8 cellular contexts compared by ENCODE assay signal in the genomic region with DNA sequence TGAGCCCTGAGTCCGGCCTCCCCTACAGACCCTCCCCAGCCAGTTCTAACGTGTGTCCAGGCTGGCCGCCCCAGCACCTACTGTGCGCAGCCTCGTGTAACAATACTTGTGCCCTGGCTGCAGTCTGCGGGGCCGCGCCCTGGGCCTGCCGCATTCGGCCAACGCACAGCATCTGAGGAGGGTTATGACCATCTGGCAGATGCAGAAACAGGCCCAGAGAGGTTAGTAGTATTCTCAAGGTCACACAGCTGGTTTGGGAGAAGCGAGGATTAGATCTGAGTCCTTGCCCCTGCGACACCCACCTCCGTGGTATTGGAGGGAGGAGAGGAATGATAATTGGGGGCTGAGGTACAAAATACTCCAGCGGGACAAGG. TPM values are rescaled to one million over a fixed set of nuclear protein-coding genes. Genes with fewer than 3 reads are reported as not detected.
DNase-seq lines count a peak whose midpoint lies in the region; ATAC-seq and TF ChIP-seq lines count a peak whose summit lies in the region.

No MANE protein-coding gene starts in this region.

- no peak for TF ChIP-seq EP300 in ovary (IDR thresholded peaks at IDR 0.05)

- intact Hi-C loops in ovary (cut with DNase I), result loop anchor here in 2 of 4 donors (2.0 to 10.0 kb wide), 3 partner anchors 33 to 138 kb away; partner anchors contain the start of genes C16orf86 (in 2 of the 2), ENKD1 (in 2 of the 2), ACD (in 1 of the 2) and CTCF (in 1 of the 2)

- H3K9me2 ChIP-seq in SU-DHL-6 (replicated peaks; ENCODE audit: insufficient read depth, low read length), result no peaks in the 10 kb centered on the region

- TF ChIP-seq POLR2A in ovary (IDR thresholded peaks at IDR 0.05), result no peak

- DNase-seq in fibroblast of mammary gland (ENCODE audit: low read depth) (peak; percentile 36), ovary (peak in 1 of 5 donors; percentile 55), GM10266 (ENCODE audit: extremely low spot score) (no peak), NCI-H2107 (lab: John Stamatoyannopoulos, UW) (no peak), NCI-H510A (lab: John Stamatoyannopoulos, UW) (no peak)

- ATAC-seq in GM18498 (IDR thresholded peaks at IDR 0.05; ENCODE audit: unreplicated experiment) (peak; percentile 16), HG03460 (IDR thresholded peaks at IDR 0.05; ENCODE audit: unreplicated experiment) (no peak)

- TF ChIP-seq CTCF in SU-DHL-6 (IDR thresholded peaks at IDR 0.05; ENCODE audit: insufficient read depth, low read length, poor library complexity, severe bottlenecking), result no peak
- no peak for TF ChIP-seq CTCF in fibroblast of mammary gland (conservative IDR thresholded peaks at IDR 0.05; ENCODE audit: control insufficient read depth, insufficient read depth, low read depth, low read length)
- TF ChIP-seq CTCF in ovary (IDR thresholded peaks at IDR 0.05), result no peak
- TF ChIP-seq CTCF in GM10266 (IDR thresholded peaks at IDR 0.05; ENCODE audit: control insufficient read depth, insufficient read depth, low read depth, missing control alignments), result no peak

- no peaks in the 10 kb centered on the region for H3K36me3 ChIP-seq in SU-DHL-6 (ENCODE audit: low read length)
- no peaks in the 10 kb centered on the region for H3K36me3 ChIP-seq in ovary

- no peaks in the 10 kb centered on the region for H3K27me3 ChIP-seq in SU-DHL-6 (ENCODE audit: low read length)
- H3K27me3 ChIP-seq in ovary, result no peaks in the 10 kb centered on the region

- no peak overlapping the region for H2AFZ ChIP-seq in SU-DHL-6 (ENCODE audit: low read depth, low read length, severe bottlenecking)

- H3K4me3 ChIP-seq in SU-DHL-6 (ENCODE audit: insufficient read depth, low read length, poor library complexity, severe bottlenecking), result no peak overlapping the region
- peak overlapping the region; percentile 83 for H3K4me3 ChIP-seq in fibroblast of mammary gland (ENCODE audit: control insufficient read depth, low read depth, low read length)
- H3K4me3 ChIP-seq in ovary, result peak overlapping the region; percentile 88

- no peaks in the 10 kb centered on the region for H3K79me2 ChIP-seq in SU-DHL-6 (ENCODE audit: insufficient read depth, low read length)

- peaks cover 5% of the 10 kb centered on the region; the same call in 1 of the 2 replicates for H3F3A ChIP-seq in SU-DHL-6 (ENCODE audit: insufficient read depth)

- H3K4me2 ChIP-seq in SU-DHL-6 (ENCODE audit: low read depth, low read length, poor library complexity, severe bottlenecking), result peak overlapping the region; percentile 52

- peak overlapping the region; percentile 47; the same call in 1 of the 2 replicates for H3K9ac ChIP-seq in SU-DHL-6 (ENCODE audit: low read length)

- no peaks in the 10 kb centered on the region for H4K20me1 ChIP-seq in SU-DHL-6 (ENCODE audit: low read depth, low read length)

- H3K27ac ChIP-seq in SU-DHL-6 (ENCODE audit: low read depth, low read length) (no peak overlapping the region), ovary (peak overlapping the region; percentile 56 to 85)

- 1 to 2% (median 1%) methylated on average over 15 of the region's 15 CpGs for WGBS in ovary, 3 donors

- H3K9me3 ChIP-seq in SU-DHL-6 (ENCODE audit: insufficient read depth, low read length) (no peaks in the 10 kb centered on the region), ovary (no peaks in the 10 kb centered on the region)

- peaks cover 12% of the 10 kb centered on the region for H3K4me1 ChIP-seq in ovary (ENCODE audit: insufficient read depth)

RNA-seq across cellular contexts. Expression of gene RIPOR1, which starts 1.0 kb away (rescaled TPM):
- 10 to 100 TPM; 22.3 to 96.3 (median 85.6) TPM for total RNA-seq in ovary
- polyA plus RNA-seq in ovary, result 10 to 100 TPM; 31.9 to 38.7 TPM

RNA-seq across cellular contexts. Expression of gene CTCF, which starts 32.7 kb away (rescaled TPM):
- 10 to 100 TPM; 21.0 to 47.6 (median 42.2) TPM for total RNA-seq in ovary
- polyA plus RNA-seq in ovary, result 10 to 100 TPM; 26.8 to 48.4 TPM

RNA-seq across cellular contexts. Expression of gene AGRP, which starts 46.3 kb away (rescaled TPM):
- under 1 TPM in 2 of 7 donors, not detected in 5; 0.48 to 0.55 TPM for total RNA-seq in ovary
- under 1 TPM in 1 of 2 donors, not detected in 1; 0.11 TPM for polyA plus RNA-seq in ovary

RNA-seq across cellular contexts. Expression of gene ATP6V0D1, which starts 48.7 kb away (rescaled TPM):
- 100 to 1,000 TPM in 1 of 7 donors, 10 to 100 TPM in 6; 35.8 to 113 (median 63.0) TPM for total RNA-seq in ovary
- 10 to 100 TPM; 32.5 to 66.0 TPM for polyA plus RNA-seq in ovary
